8 cellular contexts compared by ENCODE assay signal in genomic region chr11:118928108-118928869, GRCh38. TPM values are rescaled to one million over a fixed set of nuclear protein-coding genes. Genes with fewer than 3 reads are reported as not detected.
DNase-seq lines count a peak whose midpoint lies in the region; ATAC-seq and TF ChIP-seq lines count a peak whose summit lies in the region.

No MANE protein-coding gene starts in this region.

- TF ChIP-seq CTCF in WTC11 (IDR thresholded peaks at IDR 0.05) (peak; percentile 90), cardiac fibroblast (IDR thresholded peaks at IDR 0.05; ENCODE audit: low read depth, low read length) (peak; percentile 94)

- peak overlapping the region; percentile 93 for H3K27ac Mint-ChIP-seq in WTC11

- CTCF ChIA-PET in WTC11 (lab: Charles Lee) = interaction anchor here (0.6 to 3.8 kb wide), 13 partner anchors 11 to 239 kb away, joined by 3 to 34 read pairs (median 4); partner anchors contain the start of genes C2CD2L, FOXR1 and UPK2

- H3K4me3 Mint-ChIP-seq in WTC11 = peak overlapping the region; percentile 92

- peak; percentile 93 for DNase-seq in ACHN
- DNase-seq in NCI-H226 = peak; percentile 93
- DNase-seq in WTC11 (ENCODE audit: low spot score) = peak; percentile 94
- peak; percentile 96 for DNase-seq in cardiac fibroblast (ENCODE audit: low read depth in 2 of 2)
- peak; percentile 87 for DNase-seq in iris pigment epithelial cell (ENCODE audit: low read depth)
- DNase-seq in stimulated activated CD4-positive, alpha-beta T cell treated with anti-CD3 and anti-CD28 coated beads, Interleukin-12 subunit alpha, Interleukin-12 subunit beta, amount 100 ng/mL, for 4 hours = peak; percentile 89

- H3K27me3 Mint-ChIP-seq in WTC11 (ENCODE audit: low read depth) = peaks cover 24% of the 10 kb centered on the region

- H3K4me3 ChIP-seq in cardiac fibroblast (replicated peaks in 1 of 2; ENCODE audit: low read depth in 2 of 2, low read length in 2 of 2) = peak overlapping the region; percentile 61 to 73

- H3K36me3 Mint-ChIP-seq in WTC11 = no peaks in the 10 kb centered on the region

- ATAC-seq in GM18873 (IDR thresholded peaks at IDR 0.05; ENCODE audit: low FRiP score, unreplicated experiment) (peak; percentile 39), HG03196 (IDR thresholded peaks at IDR 0.05; ENCODE audit: unreplicated experiment) (peak; percentile 39), WTC11 (peak; percentile 53)

- H3K4me1 Mint-ChIP-seq in WTC11 = peaks cover 48% of the 10 kb centered on the region

- POLR2A ChIA-PET in WTC11 (lab: Charles Lee) = interaction anchor here (1.6 to 3.8 kb wide), 2 partner anchors 18 to 136 kb away, joined by 7 to 76 read pairs; no protein-coding TSS in a partner anchor

- no peaks in the 10 kb centered on the region for H3K9me3 Mint-ChIP-seq in WTC11

- in situ Hi-C loops in ACHN (cut with HindIII; ENCODE audit: low pct_ligation_motif_present, low pct_unique_long_range_greater_than_20kb, low sequenced_read_pairs) = no loop called here

TF ChIP-seq in WTC11, 78 proteins besides CTCF, POLR2A, EP300 and RAD21 (continues in another document):
- TF ChIP-seq SOX15 (CRISPR knock-in tag; IDR thresholded peaks at IDR 0.05) (no peak), KAT7 (CRISPR knock-in tag; IDR thresholded peaks at IDR 0.05; ENCODE audit: borderline replicate concordance) (no peak), JUN (CRISPR knock-in tag; IDR thresholded peaks at IDR 0.05) (no peak), ZNF263 (CRISPR knock-in tag; IDR thresholded peaks at IDR 0.05; ENCODE audit: low read depth) (peak; percentile 96), ZNF396 (CRISPR knock-in tag; IDR thresholded peaks at IDR 0.05; ENCODE audit: borderline replicate concordance) (no peak), NFYB (CRISPR knock-in tag; conservative IDR thresholded peaks at IDR 0.05; ENCODE audit: low read depth) (peak; percentile 73), E2F5 (CRISPR knock-in tag; IDR thresholded peaks at IDR 0.05) (no peak), USF1 (CRISPR knock-in tag; IDR thresholded peaks at IDR 0.05) (peak; percentile 54), ZNF423 (CRISPR knock-in tag; IDR thresholded peaks at IDR 0.05) (peak; percentile 82), EMX1 (CRISPR knock-in tag; IDR thresholded peaks at IDR 0.05) (no peak), ZNF416 (CRISPR knock-in tag; IDR thresholded peaks at IDR 0.05) (no peak), ETV6 (CRISPR knock-in tag; IDR thresholded peaks at IDR 0.05) (no peak), ZNF219 (CRISPR knock-in tag; IDR thresholded peaks at IDR 0.05; ENCODE audit: borderline replicate concordance) (no peak), RORB (CRISPR knock-in tag; IDR thresholded peaks at IDR 0.05) (no peak), FOXP1 (CRISPR knock-in tag; IDR thresholded peaks at IDR 0.05; ENCODE audit: borderline replicate concordance) (no peak), NR3C1 (CRISPR knock-in tag; conservative IDR thresholded peaks at IDR 0.05; ENCODE audit: low read depth) (no peak), OVOL2 (CRISPR knock-in tag; IDR thresholded peaks at IDR 0.05; ENCODE audit: borderline replicate concordance) (no peak), MYBL2 (CRISPR knock-in tag; IDR thresholded peaks at IDR 0.05) (no peak), TP53 (CRISPR knock-in tag; IDR thresholded peaks at IDR 0.05) (no peak), NR1H2 (CRISPR knock-in tag; IDR thresholded peaks at IDR 0.05) (no peak)
- TF ChIP-seq, protein P1, sequence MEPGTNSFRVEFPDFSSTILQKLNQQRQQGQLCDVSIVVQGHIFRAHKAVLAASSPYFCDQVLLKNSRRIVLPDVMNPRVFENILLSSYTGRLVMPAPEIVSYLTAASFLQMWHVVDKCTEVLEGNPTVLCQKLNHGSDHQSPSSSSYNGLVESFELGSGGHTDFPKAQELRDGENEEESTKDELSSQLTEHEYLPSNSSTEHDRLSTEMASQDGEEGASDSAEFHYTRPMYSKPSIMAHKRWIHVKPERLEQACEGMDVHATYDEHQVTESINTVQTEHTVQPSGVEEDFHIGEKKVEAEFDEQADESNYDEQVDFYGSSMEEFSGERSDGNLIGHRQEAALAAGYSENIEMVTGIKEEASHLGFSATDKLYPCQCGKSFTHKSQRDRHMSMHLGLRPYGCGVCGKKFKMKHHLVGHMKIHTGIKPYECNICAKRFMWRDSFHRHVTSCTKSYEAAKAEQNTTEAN (CRISPR knock-in tag; IDR thresholded peaks at IDR 0.05) = peak; percentile 67; the same call in 1 of the 2 replicates
- TF ChIP-seq, protein P2, sequence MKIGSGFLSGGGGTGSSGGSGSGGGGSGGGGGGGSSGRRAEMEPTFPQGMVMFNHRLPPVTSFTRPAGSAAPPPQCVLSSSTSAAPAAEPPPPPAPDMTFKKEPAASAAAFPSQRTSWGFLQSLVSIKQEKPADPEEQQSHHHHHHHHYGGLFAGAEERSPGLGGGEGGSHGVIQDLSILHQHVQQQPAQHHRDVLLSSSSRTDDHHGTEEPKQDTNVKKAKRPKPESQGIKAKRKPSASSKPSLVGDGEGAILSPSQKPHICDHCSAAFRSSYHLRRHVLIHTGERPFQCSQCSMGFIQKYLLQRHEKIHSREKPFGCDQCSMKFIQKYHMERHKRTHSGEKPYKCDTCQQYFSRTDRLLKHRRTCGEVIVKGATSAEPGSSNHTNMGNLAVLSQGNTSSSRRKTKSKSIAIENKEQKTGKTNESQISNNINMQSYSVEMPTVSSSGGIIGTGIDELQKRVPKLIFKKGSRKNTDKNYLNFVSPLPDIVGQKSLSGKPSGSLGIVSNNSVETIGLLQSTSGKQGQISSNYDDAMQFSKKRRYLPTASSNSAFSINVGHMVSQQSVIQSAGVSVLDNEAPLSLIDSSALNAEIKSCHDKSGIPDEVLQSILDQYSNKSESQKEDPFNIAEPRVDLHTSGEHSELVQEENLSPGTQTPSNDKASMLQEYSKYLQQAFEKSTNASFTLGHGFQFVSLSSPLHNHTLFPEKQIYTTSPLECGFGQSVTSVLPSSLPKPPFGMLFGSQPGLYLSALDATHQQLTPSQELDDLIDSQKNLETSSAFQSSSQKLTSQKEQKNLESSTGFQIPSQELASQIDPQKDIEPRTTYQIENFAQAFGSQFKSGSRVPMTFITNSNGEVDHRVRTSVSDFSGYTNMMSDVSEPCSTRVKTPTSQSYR (CRISPR knock-in tag; IDR thresholded peaks at IDR 0.05) = 0 out of 2 replicates have a peak, but pooled peaks have one; percentile 30
- TF ChIP-seq, protein P3, sequence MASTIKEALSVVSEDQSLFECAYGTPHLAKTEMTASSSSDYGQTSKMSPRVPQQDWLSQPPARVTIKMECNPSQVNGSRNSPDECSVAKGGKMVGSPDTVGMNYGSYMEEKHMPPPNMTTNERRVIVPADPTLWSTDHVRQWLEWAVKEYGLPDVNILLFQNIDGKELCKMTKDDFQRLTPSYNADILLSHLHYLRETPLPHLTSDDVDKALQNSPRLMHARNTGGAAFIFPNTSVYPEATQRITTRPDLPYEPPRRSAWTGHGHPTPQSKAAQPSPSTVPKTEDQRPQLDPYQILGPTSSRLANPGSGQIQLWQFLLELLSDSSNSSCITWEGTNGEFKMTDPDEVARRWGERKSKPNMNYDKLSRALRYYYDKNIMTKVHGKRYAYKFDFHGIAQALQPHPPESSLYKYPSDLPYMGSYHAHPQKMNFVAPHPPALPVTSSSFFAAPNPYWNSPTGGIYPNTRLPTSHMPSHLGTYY (CRISPR knock-in tag; IDR thresholded peaks at IDR 0.05) = no peak
- TF ChIP-seq, protein P4, sequence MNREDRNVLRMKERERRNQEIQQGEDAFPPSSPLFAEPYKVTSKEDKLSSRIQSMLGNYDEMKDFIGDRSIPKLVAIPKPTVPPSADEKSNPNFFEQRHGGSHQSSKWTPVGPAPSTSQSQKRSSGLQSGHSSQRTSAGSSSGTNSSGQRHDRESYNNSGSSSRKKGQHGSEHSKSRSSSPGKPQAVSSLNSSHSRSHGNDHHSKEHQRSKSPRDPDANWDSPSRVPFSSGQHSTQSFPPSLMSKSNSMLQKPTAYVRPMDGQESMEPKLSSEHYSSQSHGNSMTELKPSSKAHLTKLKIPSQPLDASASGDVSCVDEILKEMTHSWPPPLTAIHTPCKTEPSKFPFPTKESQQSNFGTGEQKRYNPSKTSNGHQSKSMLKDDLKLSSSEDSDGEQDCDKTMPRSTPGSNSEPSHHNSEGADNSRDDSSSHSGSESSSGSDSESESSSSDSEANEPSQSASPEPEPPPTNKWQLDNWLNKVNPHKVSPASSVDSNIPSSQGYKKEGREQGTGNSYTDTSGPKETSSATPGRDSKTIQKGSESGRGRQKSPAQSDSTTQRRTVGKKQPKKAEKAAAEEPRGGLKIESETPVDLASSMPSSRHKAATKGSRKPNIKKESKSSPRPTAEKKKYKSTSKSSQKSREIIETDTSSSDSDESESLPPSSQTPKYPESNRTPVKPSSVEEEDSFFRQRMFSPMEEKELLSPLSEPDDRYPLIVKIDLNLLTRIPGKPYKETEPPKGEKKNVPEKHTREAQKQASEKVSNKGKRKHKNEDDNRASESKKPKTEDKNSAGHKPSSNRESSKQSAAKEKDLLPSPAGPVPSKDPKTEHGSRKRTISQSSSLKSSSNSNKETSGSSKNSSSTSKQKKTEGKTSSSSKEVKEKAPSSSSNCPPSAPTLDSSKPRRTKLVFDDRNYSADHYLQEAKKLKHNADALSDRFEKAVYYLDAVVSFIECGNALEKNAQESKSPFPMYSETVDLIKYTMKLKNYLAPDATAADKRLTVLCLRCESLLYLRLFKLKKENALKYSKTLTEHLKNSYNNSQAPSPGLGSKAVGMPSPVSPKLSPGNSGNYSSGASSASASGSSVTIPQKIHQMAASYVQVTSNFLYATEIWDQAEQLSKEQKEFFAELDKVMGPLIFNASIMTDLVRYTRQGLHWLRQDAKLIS (CRISPR knock-in tag; IDR thresholded peaks at IDR 0.05; ENCODE audit: borderline replicate concordance) = no peak

RNA-seq across cellular contexts. Expression of gene BCL9L, which starts 2.6 kb away (rescaled TPM):
- total RNA-seq in WTC11 (2021) = 62.1 to 65.3 TPM (median 64.7 TPM) in 3 replicates

RNA-seq across cellular contexts. Expression of gene UPK2, which starts 27.8 kb away (rescaled TPM):
- not detected in 3 replicates for total RNA-seq in WTC11 (2021)

RNA-seq across cellular contexts. Expression of gene FOXR1, which starts 43.3 kb away (rescaled TPM):
- not detected in 3 replicates for total RNA-seq in WTC11 (2021)

RNA-seq across cellular contexts. Expression of gene CXCR5, which starts 44.6 kb away (rescaled TPM):
- total RNA-seq in WTC11 (2021) = 0.07 TPM in 1 of 3 replicates, not detected in the others

Comparison
In these comparisons a context has a peak if more than half of its experiments do, and no peak if none do; other contexts are left out.
1. Peak in every context shown above with its lines: DNase-seq, ATAC-seq and H3K4me3 ChIP-seq.